In genomic region chr13:60158321-60158801, GRCh38 we compare ENCODE assay signal across 18 cellular contexts. TPM values are rescaled to one million over a fixed set of nuclear protein-coding genes. Genes with fewer than 3 reads are reported as not detected.
A peak's percentile ranks its signal among the peaks of the same experiment; 100 is the strongest.
DNase-seq lines count a peak whose midpoint lies in the region; ATAC-seq and TF ChIP-seq lines count a peak whose summit lies in the region.
"Had no signal": no experiment of that assay in that cellular context is flagged by ENCODE, and none has a peak within 500 bp of the region (broad histone marks: within the 10 kb centered on the region; RNA-seq: fewer than 3 reads in every experiment).

No MANE protein-coding gene starts in this region.

- TF ChIP-seq CTCF in Loucy (conservative IDR thresholded peaks at IDR 0.05; ENCODE audit: low read length) (no peak), nephron (IDR thresholded peaks at IDR 0.05; ENCODE audit: unreplicated experiment in 3 of 3) (no peak)

- H3K27me3 Mint-ChIP-seq in nephron (ENCODE audit: low read depth): no peaks in the 10 kb centered on the region
- H3K27me3 Mint-ChIP-seq: effector memory CD8-positive, alpha-beta T cell had no signal

- no peak overlapping the region for H3K9ac ChIP-seq in Loucy (ENCODE audit: low read depth, low read length, poor library complexity, severe bottlenecking)
- H3K9ac ChIP-seq: BLaER1 treated with 17β-estradiol and CSF1 and Interleukin-3, amounts not matched to agents 10 nM and 100 nM had no signal

- no peak for DNase-seq in AML-193 (lab: John Stamatoyannopoulos, UW)
- no peak for DNase-seq in RPMI8226
- DNase-seq: activated CD4-positive, alpha-beta T cell treated with anti-CD3 and anti-CD28 coated beads, Interleukin-2, amount 50 U/mL, for 4 hours; effector memory CD8-positive, alpha-beta T cell; left lung; naive thymus-derived CD8-positive, alpha-beta T cell; NCI-H446 treated with DMSO at 0.1 percent for 48 hours; Peyer's patch had no signal

- no peaks in the 10 kb centered on the region for H3K27me3 ChIP-seq in Loucy (ENCODE audit: insufficient read depth, low read length, poor library complexity, severe bottlenecking)
- H3K27me3 ChIP-seq: BLaER1 treated with 17β-estradiol and CSF1 and Interleukin-3, amounts not matched to agents 10 nM and 100 nM; left lung; Peyer's patch had no signal

- no peaks in the 10 kb centered on the region for H3K9me2 ChIP-seq in Loucy (replicated peaks; ENCODE audit: low read depth, low read length)

- H3K4me3 ChIP-seq in Loucy (ENCODE audit: low read length, poor library complexity, severe bottlenecking): peak overlapping the region; percentile 14
- H3K4me3 ChIP-seq: BLaER1 treated with 17β-estradiol and CSF1 and Interleukin-3, amounts not matched to agents 10 nM and 100 nM; left lung; Peyer's patch had no signal

- H3K79me2 ChIP-seq in Loucy (ENCODE audit: insufficient read depth, low read length): peaks cover 92% of the 10 kb centered on the region

- peaks cover 8% of the 10 kb centered on the region for H3K9me3 ChIP-seq in Loucy (ENCODE audit: insufficient read depth, low read depth, low read length)
- H3K9me3 ChIP-seq: left lung, Peyer's patch had no signal

- H3K4me2 ChIP-seq in Loucy (ENCODE audit: low read depth, low read length, poor library complexity, severe bottlenecking): peak overlapping the region; percentile 2
- H3K4me2 ChIP-seq: BLaER1 treated with 17β-estradiol and CSF1 and Interleukin-3, amounts not matched to agents 10 nM and 100 nM had no signal

- H3K4me1 Mint-ChIP-seq in nephron: peaks cover 13% of the 10 kb centered on the region

- peak; percentile 86 for ATAC-seq in GM18907 (IDR thresholded peaks at IDR 0.05; ENCODE audit: unreplicated experiment)
- peak; percentile 64 for ATAC-seq in HG02678 (IDR thresholded peaks at IDR 0.05; ENCODE audit: unreplicated experiment)
- no peak for ATAC-seq in esophagus mucosa
- ATAC-seq in GM18505 (IDR thresholded peaks at IDR 0.05; ENCODE audit: unreplicated experiment): no peak
- ATAC-seq: activated T-helper 17 cell treated with anti-CD3 and anti-CD28 coated beads, Interleukin-2, amount 50 U/mL, for 72 hours; effector memory CD8-positive, alpha-beta T cell; HCT116; left lung; naive thymus-derived CD8-positive, alpha-beta T cell had no signal

- no peak for TF ChIP-seq POLR2A in GM18505 (IDR thresholded peaks at IDR 0.05; ENCODE audit: borderline replicate concordance, extremely low read depth, insufficient read depth, insufficient read length)

- no peak overlapping the region for H2AFZ ChIP-seq in Loucy (ENCODE audit: low read length)

- H4K20me1 ChIP-seq in Loucy (ENCODE audit: insufficient read depth, low read length, poor library complexity, severe bottlenecking): no peaks in the 10 kb centered on the region
- H4K20me1 ChIP-seq: BLaER1 treated with 17β-estradiol and CSF1 and Interleukin-3, amounts not matched to agents 10 nM and 100 nM had no signal

- H3K9me3 Mint-ChIP-seq in nephron: peaks cover 20% of the 10 kb centered on the region
- H3K9me3 Mint-ChIP-seq: activated T-helper 17 cell treated with anti-CD3 and anti-CD28 coated beads, Interleukin-2, amount 50 U/mL, for 72 hours; effector memory CD8-positive, alpha-beta T cell had no signal

- peaks cover 25% of the 10 kb centered on the region for H3K36me3 Mint-ChIP-seq in nephron (ENCODE audit: low read depth)
- H3K36me3 Mint-ChIP-seq: naive thymus-derived CD8-positive, alpha-beta T cell had no signal

- no peak overlapping the region for H3K4me3 Mint-ChIP-seq in nephron
- H3K4me3 Mint-ChIP-seq: activated T-helper 17 cell treated with anti-CD3 and anti-CD28 coated beads, Interleukin-2, amount 50 U/mL, for 72 hours; effector memory CD8-positive, alpha-beta T cell; naive thymus-derived CD8-positive, alpha-beta T cell; T-helper 1 cell treated with Interleukin-12 subunit alpha and Interleukin-12 subunit beta and Interleukin-4 antibody, amounts not matched to agents 30 μg/mL and 1 μg/mL, for 36 hours had no signal

- peaks cover 38% of the 10 kb centered on the region for H3K4me1 ChIP-seq in Loucy (ENCODE audit: insufficient read depth, low read length, poor library complexity, severe bottlenecking)

- H3F3A ChIP-seq in Loucy (ENCODE audit: low read depth): no peaks in the 10 kb centered on the region

- peak overlapping the region; percentile 96 to 99 (median 98) for H3K27ac Mint-ChIP-seq in nephron
- H3K27ac Mint-ChIP-seq: activated T-helper 17 cell treated with anti-CD3 and anti-CD28 coated beads, Interleukin-2, amount 50 U/mL, for 72 hours; effector memory CD8-positive, alpha-beta T cell; naive thymus-derived CD8-positive, alpha-beta T cell; T-helper 1 cell treated with Interleukin-12 subunit alpha and Interleukin-12 subunit beta and Interleukin-4 antibody, amounts not matched to agents 30 μg/mL and 1 μg/mL, for 36 hours had no signal

- H3K36me3 ChIP-seq in Loucy (ENCODE audit: insufficient read depth, low read length): peaks cover 4% of the 10 kb centered on the region; the same call in 1 of the 2 replicates
- H3K36me3 ChIP-seq: left lung, Peyer's patch had no signal

RNA-seq across cellular contexts. Expression of gene DIAPH3, which starts 5.4 kb away (rescaled TPM):
- 5.7 TPM for total RNA-seq in esophagus mucosa
- total RNA-seq: naive thymus-derived CD8-positive, alpha-beta T cell had no signal

Comparison
In these comparisons a context has a peak if more than half of its experiments do, and no peak if none do; other contexts are left out.
1. ATAC-seq: peak in GM18907 (single experiment) and HG02678 (single experiment); none in esophagus mucosa (single experiment) and GM18505 (single experiment).